18 cellular contexts compared by ENCODE assay signal in genomic region chr10:97277551-97277950, GRCh38. TPM values are rescaled to one million over a fixed set of nuclear protein-coding genes. Genes with fewer than 3 reads are reported as not detected.
DNase-seq lines count a peak whose midpoint lies in the region; ATAC-seq, FAIRE-seq and TF ChIP-seq lines count a peak whose summit lies in the region.
"Had no signal": no experiment of that assay in that cellular context is flagged by ENCODE, and none has a peak within 500 bp of the region (broad histone marks: within the 10 kb centered on the region; RNA-seq: fewer than 3 reads in every experiment).

No MANE protein-coding gene starts in this region.

- peaks cover 5% of the 10 kb centered on the region; the same call in 1 of the 2 replicates for H4K20me1 ChIP-seq in SK-N-SH (ENCODE audit: insufficient read depth)

- no peaks in the 10 kb centered on the region for H3K9me3 ChIP-seq in SK-N-SH
- no peaks in the 10 kb centered on the region for H3K9me3 ChIP-seq in uterus
- H3K9me3 ChIP-seq: SJSA1 had no signal

- H3K9ac ChIP-seq in SK-N-SH = no peak overlapping the region; the same call in 1 of the 2 replicates

- CTCF ChIA-PET in SK-N-SH (lab: Yijun Ruan, JAX) = interaction anchor here (1.5 to 2.7 kb wide), 12 partner anchors 10 to 205 kb away, joined by 4 to 57 read pairs (median 13); partner anchors contain the start of genes ARHGAP19 and FRAT2

- TF ChIP-seq POLR2A in uterus (IDR thresholded peaks at IDR 0.05) = no peak

- H3K36me3 ChIP-seq in SK-N-SH (replicated peaks in 1 of 2; ENCODE audit: control insufficient read depth in 1 of 2, insufficient read depth in 2 of 2, low read length in 1 of 2) (no peaks in the 10 kb centered on the region), uterus (no peaks in the 10 kb centered on the region)
- H3K36me3 ChIP-seq: SJSA1 had no signal

- WGBS in SK-N-SH (ENCODE audit: low lambda C conversion rate) = 83% methylated on average over 1 of the region's 1 CpG

- H3F3A ChIP-seq in SK-N-SH (replicated peaks; ENCODE audit: insufficient read depth) = peaks cover 19% of the 10 kb centered on the region

- no peak for FAIRE-seq in frontal cortex (lab: Jason Lieb, UNC)
- FAIRE-seq: G401.6 had no signal

- ATAC-seq in SK-N-SH treated with all-trans-retinoic acid at 6 μM for 48 hours = no peak
- no peak for ATAC-seq in HG03342 (IDR thresholded peaks at IDR 0.05; ENCODE audit: unreplicated experiment)

- H3K4me1 ChIP-seq in SK-N-SH (ENCODE audit: control insufficient read depth in 1 of 2, insufficient read depth in 2 of 2, low read depth in 1 of 2, low read length in 1 of 2) = peaks cover 0 to 18% of the 10 kb centered on the region in 2 experiments
- peaks cover 0 to 7% of the 10 kb centered on the region in 2 donors for H3K4me1 ChIP-seq in uterus

- TF ChIP-seq RAD21 in SK-N-SH (IDR thresholded peaks at IDR 0.05; ENCODE audit: low read length) = no peak

- no peak overlapping the region for H2AFZ ChIP-seq in SK-N-SH (ENCODE audit: low read depth)

- intact Hi-C loops in uterus (cut with DNase I; ENCODE audit: low total_unique reads) = no loop called here

- DNase-seq in SK-N-SH (no peak), MV-4-11 (lab: John Stamatoyannopoulos, UW) (peak; percentile 31), myocyte (ENCODE audit: low read depth) (peak; percentile 3), uterus (no peak), frontal cortex (ENCODE audit: low spot score in 2 of 2) (no peak), C1 segment of cervical spinal cord (lab: John Stamatoyannopoulos, UW) (no peak)
- DNase-seq: Calu3; CD4-positive, CD25-positive, alpha-beta regulatory T cell; GOT3; KG1; NCI-H1092 treated with DMSO at 0.1 percent for 48 hours; NCI-H1694 treated with DMSO at 0.1 percent for 48 hours; NCI-H748 treated with DMSO at 0.1 percent for 48 hours; T-helper 1 cell had no signal

- H3K4me2 ChIP-seq in SK-N-SH = no peak overlapping the region

- POLR2A ChIA-PET in SK-N-SH (lab: Yijun Ruan, JAX) = no interaction called here

- peak overlapping the region; percentile 67 to 84; a peak in 2 of 4 replicates for H3K27ac ChIP-seq in SK-N-SH (ENCODE audit: low read depth in 2 of 2, low read length in 1 of 2)
- peak overlapping the region; percentile 48 to 69 for H3K27ac ChIP-seq in uterus
- H3K27ac ChIP-seq: SJSA1 had no signal

- H3K4me3 ChIP-seq in SK-N-SH (ENCODE audit: low read depth in 2 of 2, low read length in 1 of 2) (no peak overlapping the region), uterus (no peak overlapping the region)
- H3K4me3 ChIP-seq: SJSA1 had no signal

- peaks cover 48% of the 10 kb centered on the region for H3K79me2 ChIP-seq in SK-N-SH (ENCODE audit: insufficient read depth)

- TF ChIP-seq EP300 in SK-N-SH (IDR thresholded peaks at IDR 0.05; ENCODE audit: borderline replicate concordance in 1 of 2, low read depth in 1 of 2, low read length in 1 of 2) = no peak

- no peaks in the 10 kb centered on the region for H3K9me2 ChIP-seq in SK-N-SH

- H3K27me3 ChIP-seq in SK-N-SH (ENCODE audit: insufficient read depth) (no peaks in the 10 kb centered on the region), uterus (no peaks in the 10 kb centered on the region)
- H3K27me3 ChIP-seq: SJSA1 had no signal

- TF ChIP-seq CTCF in SK-N-SH (IDR thresholded peaks at IDR 0.05) = no peak
- TF ChIP-seq CTCF in uterus (IDR thresholded peaks at IDR 0.05) = no peak

TF ChIP-seq in SK-N-SH, 30 proteins besides CTCF, POLR2A, EP300 and RAD21 (continues in another document):
- TF ChIP-seq RXRA (IDR thresholded peaks at IDR 0.05; ENCODE audit: borderline replicate concordance, low read depth) (no peak), TAF1 (IDR thresholded peaks at IDR 0.05; ENCODE audit: borderline replicate concordance, low read depth, low read length) (no peak), GABPA (IDR thresholded peaks at IDR 0.05; ENCODE audit: low read depth) (no peak), REST (IDR thresholded peaks at IDR 0.05; ENCODE audit: low read depth, low read length) (no peak), FOXJ3 (CRISPR knock-in tag; IDR thresholded peaks at IDR 0.05) (no peak), FOXM1 (IDR thresholded peaks at IDR 0.05; ENCODE audit: low read depth) (no peak), JUND (IDR thresholded peaks at IDR 0.05) (no peak), POLR2AphosphoS5 (IDR thresholded peaks at IDR 0.05; ENCODE audit: low read depth, low read length) (no peak), MXI1 (IDR thresholded peaks at IDR 0.05; ENCODE audit: low read depth, low read length) (no peak)

TF ChIP-seq in SK-N-SH treated with all-trans-retinoic acid at 6 μM for 48 hours, 23 proteins besides CTCF, POLR2A, EP300 and RAD21:
- no peak for TF ChIP-seq PPARA (CRISPR knock-in tag; IDR thresholded peaks at IDR 0.05; ENCODE audit: borderline replicate concordance)
- no peak for TF ChIP-seq BACH2 (CRISPR knock-in tag; IDR thresholded peaks at IDR 0.05; ENCODE audit: borderline replicate concordance)
- TF ChIP-seq ZC3H10 (CRISPR knock-in tag; IDR thresholded peaks at IDR 0.05) = no peak
- TF ChIP-seq POU6F1 (CRISPR knock-in tag; IDR thresholded peaks at IDR 0.05; ENCODE audit: borderline replicate concordance, low read depth) = no peak
- no peak for TF ChIP-seq RARB (CRISPR knock-in tag; IDR thresholded peaks at IDR 0.05)
- TF ChIP-seq CSDC2 (CRISPR knock-in tag; IDR thresholded peaks at IDR 0.05) = no peak
- no peak for TF ChIP-seq ISL1 (CRISPR knock-in tag; IDR thresholded peaks at IDR 0.05)
- no peak for TF ChIP-seq ESRRG (CRISPR knock-in tag; IDR thresholded peaks at IDR 0.05)
- no peak for TF ChIP-seq ARNTL (CRISPR knock-in tag; IDR thresholded peaks at IDR 0.05; ENCODE audit: borderline replicate concordance, low read depth)
- no peak for TF ChIP-seq PATZ1 (CRISPR knock-in tag; IDR thresholded peaks at IDR 0.05; ENCODE audit: borderline replicate concordance)
TF ChIP-seq in SK-N-SH treated with all-trans-retinoic acid at 6 μM for 48 hours: peak in this region for 0.

RNA-seq across cellular contexts. Expression of gene ARHGAP19, which starts 14.9 kb away (rescaled TPM):
- 3.8 and 4.5 TPM in 2 replicates for polyA plus RNA-seq in SK-N-SH (2012; rRNA removed)
- 5.0 and 5.1 TPM in 2 replicates for polyA plus RNA-seq in SK-N-SH (2012; cell fraction: cytosol; rRNA removed)
- 7.0 and 8.5 TPM in 2 replicates for polyA plus RNA-seq in SK-N-SH (2012; cell fraction: nucleus; rRNA removed)
- 4.7 and 4.8 TPM in 2 replicates for total RNA-seq in myocyte
- 6.0 TPM for polyA plus RNA-seq in myocyte (2012)
- total RNA-seq in uterus = 10 to 100 TPM in 3 of 4 donors, 1 to 10 TPM in 1; 5.3 to 25.8 (median 14.0) TPM
- total RNA-seq in frontal cortex = 7.7 TPM

RNA-seq across cellular contexts. Expression of gene FRAT1, which starts 41.5 kb away (rescaled TPM):
- polyA plus RNA-seq in SK-N-SH (2012; rRNA removed) = 1.3 and 1.8 TPM in 2 replicates
- polyA plus RNA-seq in SK-N-SH (2012; cell fraction: cytosol; rRNA removed) = 1.4 and 1.5 TPM in 2 replicates
- 0.89 and 1.2 TPM in 2 replicates for polyA plus RNA-seq in SK-N-SH (2012; cell fraction: nucleus; rRNA removed)
- 1.3 and 1.8 TPM in 2 replicates for total RNA-seq in myocyte
- polyA plus RNA-seq in myocyte (2012) = 0.64 TPM
- 1 to 10 TPM; 1.8 to 6.9 (median 3.2) TPM for total RNA-seq in uterus
- total RNA-seq in frontal cortex = 4.9 TPM

RNA-seq across cellular contexts. Expression of gene FRAT2, which starts 57.0 kb away (rescaled TPM):
- polyA plus RNA-seq in SK-N-SH (2012; rRNA removed) = 2.3 and 2.4 TPM in 2 replicates
- 2.5 and 2.9 TPM in 2 replicates for polyA plus RNA-seq in SK-N-SH (2012; cell fraction: cytosol; rRNA removed)
- 1.4 and 1.7 TPM in 2 replicates for polyA plus RNA-seq in SK-N-SH (2012; cell fraction: nucleus; rRNA removed)
- total RNA-seq in myocyte (6.5 and 7.6 TPM in 2 replicates), uterus (10 to 100 TPM in 1 of 4 donors, 1 to 10 TPM in 3; 2.4 to 14.9 (median 4.8) TPM), frontal cortex (17.1 TPM)
- polyA plus RNA-seq in myocyte (2012) = 2.3 TPM

Comparison
In these comparisons a context has a peak if more than half of its experiments do, and no peak if none do; other contexts are left out.
1. DNase-seq: peak in MV-4-11 (single experiment) and myocyte (single experiment); none in SK-N-SH (single experiment), uterus (0 of 2), frontal cortex (0 of 2) and C1 segment of cervical spinal cord (0 of 14).